In the genomic region with DNA sequence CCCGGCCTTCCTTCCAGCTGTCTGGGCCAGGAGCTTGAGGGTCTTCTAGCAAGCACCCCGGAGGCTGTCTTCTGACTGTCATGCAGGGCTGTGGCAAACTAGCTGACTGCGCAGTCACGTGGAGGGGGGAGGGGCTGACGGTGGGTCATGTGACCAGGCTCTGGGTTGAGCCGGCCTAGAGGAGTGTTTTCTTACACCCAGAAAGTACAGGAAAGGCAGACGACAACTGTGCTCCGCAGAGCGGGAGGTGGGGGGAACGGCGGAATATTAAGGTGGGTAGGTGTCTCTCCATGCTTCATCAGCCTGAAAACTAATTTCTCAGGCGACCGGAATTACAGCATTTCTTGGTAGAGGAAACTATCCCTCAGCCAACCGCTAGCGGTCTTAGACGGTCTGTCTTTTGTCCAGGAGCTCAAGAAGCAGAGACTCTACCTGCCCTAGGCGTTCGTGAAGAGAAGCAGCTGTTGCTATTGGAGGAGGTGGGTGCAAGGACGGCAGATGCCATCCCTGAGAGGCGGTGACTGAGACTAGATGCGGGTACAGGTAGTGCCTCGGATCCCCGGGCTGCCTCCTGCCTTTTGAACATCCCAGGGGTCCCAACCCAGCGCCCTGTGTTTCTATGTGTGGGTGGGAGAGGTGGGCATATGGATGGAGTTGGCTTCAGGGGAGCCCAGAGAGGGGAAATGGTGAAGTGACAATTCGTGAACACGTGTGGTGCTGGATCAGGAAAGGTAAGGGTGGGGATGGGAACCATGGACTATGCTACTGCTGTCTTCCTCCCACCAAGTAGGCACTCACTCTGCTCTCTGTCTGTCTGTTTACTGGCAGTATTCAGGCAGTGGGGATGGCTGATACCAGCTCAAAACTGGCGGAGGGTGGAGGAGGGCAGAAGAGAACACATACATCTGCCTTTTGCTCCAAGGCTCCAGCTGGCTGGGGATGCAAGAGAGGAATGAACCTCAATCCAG, we compare ENCODE assay signal across 8 cellular contexts. TPM values are rescaled to one million over a fixed set of nuclear protein-coding genes. Genes with fewer than 3 reads are reported as not detected.
DNase-seq lines count a peak whose midpoint lies in the region; ATAC-seq and TF ChIP-seq lines count a peak whose summit lies in the region.

No MANE protein-coding gene starts in this region.

- H3K9me3 ChIP-seq in CD4-positive, alpha-beta T cell (ENCODE audit: control insufficient read depth, low read length): no peaks in the 10 kb centered on the region
- H3K9me3 ChIP-seq in transverse colon: no peaks in the 10 kb centered on the region

- in situ Hi-C loops in transverse colon (cut with MboI; ENCODE audit: low pct_ligation_motif_present in 1 of 4, low pct_unique_long_range_greater_than_20kb in 1 of 4, low sequenced_read_pairs in 3 of 4): no loop called here

- TF ChIP-seq CTCF in CD4-positive, alpha-beta T cell (IDR thresholded peaks at IDR 0.05): no peak
- TF ChIP-seq CTCF in transverse colon (IDR thresholded peaks at IDR 0.05): peak in 2 of 5 experiments; percentile 8 to 35

- ATAC-seq in CD4-positive, alpha-beta T cell (ENCODE audit: poor library complexity): peak; percentile 96
- ATAC-seq in GM21360 (IDR thresholded peaks at IDR 0.05; ENCODE audit: unreplicated experiment): peak; percentile 95
- peak; percentile 97 for ATAC-seq in activated naive CD8-positive, alpha-beta T cell treated with anti-CD3 and anti-CD28 coated beads, Interleukin-2, amount 10 ng/mL, durations not matched to agents 7 days and 5 days (ENCODE audit: low read depth)
- ATAC-seq in left cardiac atrium: peak; percentile 97 to 99

- peak overlapping the region; percentile 92 for H3K4me3 Mint-ChIP-seq in CD4-positive, alpha-beta T cell
- H3K4me3 Mint-ChIP-seq in activated naive CD8-positive, alpha-beta T cell treated with anti-CD3 and anti-CD28 coated beads, Interleukin-2, amount 10 ng/mL, durations not matched to agents 7 days and 5 days: peak overlapping the region; percentile 85

- CTCF ChIA-PET in CD4-positive, alpha-beta T cell (lab: Charles Lee): no interaction called here

- no peak overlapping the region for H3K27ac ChIP-seq in CD4-positive, alpha-beta T cell (ENCODE audit: low read depth, low read length)
- peak overlapping the region; percentile 33 to 71 (median 58) for H3K27ac ChIP-seq in transverse colon

- H3K36me3 ChIP-seq in transverse colon: no peaks in the 10 kb centered on the region

- H3K27me3 Mint-ChIP-seq in CD4-positive, alpha-beta T cell: no peaks in the 10 kb centered on the region
- H3K27me3 Mint-ChIP-seq in activated naive CD8-positive, alpha-beta T cell treated with anti-CD3 and anti-CD28 coated beads, Interleukin-2, amount 10 ng/mL, durations not matched to agents 7 days and 5 days: no peaks in the 10 kb centered on the region

- H3K4me1 Mint-ChIP-seq in CD4-positive, alpha-beta T cell (ENCODE audit: low read depth): peaks cover 50% of the 10 kb centered on the region
- peaks cover 8% of the 10 kb centered on the region for H3K4me1 Mint-ChIP-seq in activated naive CD8-positive, alpha-beta T cell treated with anti-CD3 and anti-CD28 coated beads, Interleukin-2, amount 10 ng/mL, durations not matched to agents 7 days and 5 days

- no peaks in the 10 kb centered on the region for H3K4me1 ChIP-seq in transverse colon

- POLR2A ChIA-PET in CD4-positive, alpha-beta T cell (lab: Charles Lee): interaction anchor here (1.2 to 1.4 kb wide), 5 partner anchors 8 to 61 kb away, joined by 3 to 6 read pairs (median 6); partner anchors contain the start of genes ARMCX5, GPRASP1 and GPRASP3
- POLR2A ChIA-PET in activated naive CD8-positive, alpha-beta T cell treated with anti-CD3 and anti-CD28 coated beads, Interleukin-2, amount 10 ng/mL, durations not matched to agents 7 days and 5 days (lab: Charles Lee): interaction anchor here (0.6 to 1.6 kb wide), 2 partner anchors 8 to 60 kb away, joined by 3 to 6 read pairs; partner anchors contain the start of genes ARMCX5 and GPRASP1

- WGBS in transverse colon (ENCODE audit: low coverage in 1 of 2), 2 donors: 42% methylated on average over 27 of the region's 27 CpGs; no CpG with 5 or more reads in 1 of the 2 donors

- no peaks in the 10 kb centered on the region for H3K27me3 ChIP-seq in CD4-positive, alpha-beta T cell (ENCODE audit: control insufficient read depth, insufficient read depth, low read length)
- no peaks in the 10 kb centered on the region for H3K27me3 ChIP-seq in transverse colon

- DNase-seq in CD4-positive, alpha-beta T cell: peak; percentile 64 to 83 (median 78)
- peak in 56 of 76 experiments; percentile 1 to 77 (median 52) for DNase-seq in HUDEP-2 (lab: John Stamatoyannopoulos, UW; ENCODE audit: unreplicated experiment in 76 of 76)
- peak; percentile 44 for DNase-seq in SHP77 treated with DMSO at 0.1 percent for 48 hours (lab: John Stamatoyannopoulos, UW)
- DNase-seq in activated naive CD8-positive, alpha-beta T cell treated with anti-CD3 and anti-CD28 coated beads, Interleukin-2, amount 10 ng/mL, durations not matched to agents 7 days and 5 days: peak; percentile 79
- DNase-seq in left cardiac atrium: peak; percentile 88
- peak; percentile 80 to 97 (median 84) for DNase-seq in posterior cingulate gyrus
- DNase-seq in transverse colon: peak; percentile 88

- peak overlapping the region; percentile 89 for H3K27ac Mint-ChIP-seq in CD4-positive, alpha-beta T cell
- H3K27ac Mint-ChIP-seq in activated naive CD8-positive, alpha-beta T cell treated with anti-CD3 and anti-CD28 coated beads, Interleukin-2, amount 10 ng/mL, durations not matched to agents 7 days and 5 days: peak overlapping the region; percentile 89

- intact Hi-C loops in CD4-positive, alpha-beta T cell (cut with DNase I, micrococcal nuclease): loop anchor here (5.0 to 10.0 kb wide), 4 partner anchors 57 to 1245 kb away; partner anchors contain the start of genes GPRASP3 (in 1 of the 2) and TMSB15A (in 1 of the 2)
- intact Hi-C loops in left cardiac atrium (cut with DNase I) (no loop called here), posterior cingulate gyrus (cut with DNase I) (loop anchor here (10.0 kb wide), 1 partner anchor 145 kb away; the partner anchor contains the start of gene TMSB15A), transverse colon (cut with DNase I; ENCODE audit: low total_unique reads) (no loop called here)

- TF ChIP-seq POLR2A in transverse colon (IDR thresholded peaks at IDR 0.05): peak; percentile 56

- H3K36me3 Mint-ChIP-seq in CD4-positive, alpha-beta T cell (ENCODE audit: low read depth): peaks cover 39% of the 10 kb centered on the region
- H3K36me3 Mint-ChIP-seq in activated naive CD8-positive, alpha-beta T cell treated with anti-CD3 and anti-CD28 coated beads, Interleukin-2, amount 10 ng/mL, durations not matched to agents 7 days and 5 days: peaks cover 1% of the 10 kb centered on the region

- no peaks in the 10 kb centered on the region for H3K9me3 Mint-ChIP-seq in CD4-positive, alpha-beta T cell
- H3K9me3 Mint-ChIP-seq in activated naive CD8-positive, alpha-beta T cell treated with anti-CD3 and anti-CD28 coated beads, Interleukin-2, amount 10 ng/mL, durations not matched to agents 7 days and 5 days: no peaks in the 10 kb centered on the region

- peak overlapping the region; percentile 17 to 54 (median 30) for H3K4me3 ChIP-seq in transverse colon

- no peak for TF ChIP-seq EP300 in transverse colon (IDR thresholded peaks at IDR 0.05; ENCODE audit: low read depth)

RNA-seq across cellular contexts. Expression of gene GPRASP1, which starts 8.8 kb away (rescaled TPM):
- total RNA-seq in CD4-positive, alpha-beta T cell: 100 to 1,000 TPM; 103 to 104 TPM
- total RNA-seq in activated naive CD8-positive, alpha-beta T cell treated with anti-CD3 and anti-CD28 coated beads, Interleukin-2, amount 10 ng/mL, durations not matched to agents 7 days and 5 days: 10 to 100 TPM; 12.7 to 14.0 TPM
- total RNA-seq in left cardiac atrium: 10 to 100 TPM; 10.1 to 15.4 TPM
- total RNA-seq in transverse colon: 1 to 10 TPM; 1.2 to 8.6 (median 6.5) TPM

RNA-seq across cellular contexts. Expression of gene GPRASP2, which starts 52.2 kb away (rescaled TPM):
- total RNA-seq in CD4-positive, alpha-beta T cell: 1 to 10 TPM; 2.1 to 2.6 TPM
- total RNA-seq in activated naive CD8-positive, alpha-beta T cell treated with anti-CD3 and anti-CD28 coated beads, Interleukin-2, amount 10 ng/mL, durations not matched to agents 7 days and 5 days: under 1 TPM; 0.77 to 0.89 TPM
- total RNA-seq in left cardiac atrium: 10 to 100 TPM; 15.3 to 17.9 TPM
- total RNA-seq in transverse colon: 1 to 10 TPM; 1.2 to 4.6 (median 2.7) TPM

Comparison
In these comparisons a context has a peak if more than half of its experiments do, and no peak if none do; other contexts are left out.
1. RNA of gene GPRASP1, which starts 8.8 kb away (total RNA-seq): 103 to 104 TPM in CD4-positive, alpha-beta T cell; 10.1 to 15.4 TPM in left cardiac atrium, 12.7 to 14.0 TPM in activated naive CD8-positive, alpha-beta T cell treated with anti-CD3 and anti-CD28 coated beads, Interleukin-2, amount 10 ng/mL, durations not matched to agents 7 days and 5 days and 1.2 to 8.6 TPM in transverse colon; every median in the first group is over 4 times any median in the second.
2. intact Hi-C loops: an anchor here in CD4-positive, alpha-beta T cell (5.0 to 10.0 kb wide) and posterior cingulate gyrus (10.0 kb wide); none called in left cardiac atrium and transverse colon.
3. Peak in every context shown above with its lines, with median percentiles within 50 percentile points of each other: ATAC-seq and DNase-seq.